In genomic region chr17:8206536-8206935, GRCh38 we compare ENCODE assay signal across 19 cellular contexts.
"Had no signal": no experiment of that assay in that cellular context is flagged by ENCODE, and none has a peak within 500 bp of the region (broad histone marks: within the 10 kb centered on the region; RNA-seq: fewer than 3 reads in every experiment).

No MANE protein-coding gene starts in this region.

- H3K27ac ChIP-seq: esophagus muscularis mucosa, hepatocyte, prostate gland, right atrium auricular region, uterus had no signal

- H3K27me3 ChIP-seq: esophagus muscularis mucosa, hepatocyte, right atrium auricular region, tibial nerve, uterus had no signal

- H3K4me3 Mint-ChIP-seq: mesothelial cell of epicardium had no signal

- H3K9me3 Mint-ChIP-seq: activated naive CD4-positive, alpha-beta T cell treated with anti-CD3 and anti-CD28 coated beads, Interleukin-2, amount 50 U/mL, for 72 hours; mesothelial cell of epicardium had no signal

- H3K4me2 ChIP-seq: hepatocyte, SK-N-SH had no signal

- H2AFZ ChIP-seq: hepatocyte had no signal

- H3K9me3 ChIP-seq: esophagus muscularis mucosa, prostate gland, right atrium auricular region, SK-N-SH, tibial nerve, uterus had no signal

- H3K4me3 ChIP-seq: esophagus muscularis mucosa, hepatocyte, prostate gland, right atrium auricular region, uterus had no signal

- ATAC-seq: activated naive CD4-positive, alpha-beta T cell treated with anti-CD3 and anti-CD28 coated beads, Interleukin-2, amount 50 U/mL, for 72 hours; left lobe of liver; stimulated activated naive CD8-positive, alpha-beta T cell treated with anti-CD3 and anti-CD28 coated beads, Interleukin-15, Interleukin-2, amounts not matched to agents 100 U/mL and 50 U/mL, for 24 hours had no signal

- DNase-seq: activated CD4-positive, alpha-beta T cell treated with anti-CD3 and anti-CD28 coated beads, Interleukin-2, amount 50 U/mL, for 1 hour; activated effector memory CD4-positive, alpha-beta T cell treated with Interleukin-2 at 50 U/mL for 16 hours; amniotic stem cell; effector CD8-positive, alpha-beta T cell; SK-N-SH; stimulated activated CD4-positive, alpha-beta T cell treated with anti-CD3 and anti-CD28 coated beads, Interleukin-12 subunit alpha, Interleukin-12 subunit beta, amount 100 ng/mL, for 4 hours; stimulated activated CD4-positive, alpha-beta T cell treated with anti-CD3 and anti-CD28 coated beads, Interleukin-1b, Interleukin-23, amount 100 ng/mL, for 48 hours; stimulated activated CD8-positive, alpha-beta memory T cell treated with anti-CD3 and anti-CD28 coated beads, Interleukin-4, amount 100 ng/mL, for 48 hours; stimulated activated naive CD8-positive, alpha-beta T cell treated with anti-CD3 and anti-CD28 coated beads, Interleukin-15, Interleukin-2, amounts not matched to agents 100 U/mL and 50 U/mL, for 24 hours; T-helper 1 cell; uterus had no signal

- H3K4me1 ChIP-seq: prostate gland, uterus had no signal

- H3K27ac Mint-ChIP-seq: mesothelial cell of epicardium had no signal

- H3K9ac ChIP-seq: SK-N-SH had no signal

- H3K36me3 ChIP-seq: esophagus muscularis mucosa, prostate gland, right atrium auricular region, tibial nerve, uterus had no signal
